19 cellular contexts compared by ENCODE assay signal in genomic region chr10:11856089-11856488, GRCh38. TPM values are rescaled to one million over a fixed set of nuclear protein-coding genes. Genes with fewer than 3 reads are reported as not detected.
A peak's percentile ranks its signal among the peaks of the same experiment; 100 is the strongest.
DNase-seq lines count a peak whose midpoint lies in the region; ATAC-seq and TF ChIP-seq lines count a peak whose summit lies in the region.
"Had no signal": no experiment of that assay in that cellular context is flagged by ENCODE, and none has a peak within 500 bp of the region (broad histone marks: within the 10 kb centered on the region; RNA-seq: fewer than 3 reads in every experiment).

No MANE protein-coding gene starts in this region.

- CTCF ChIA-PET in Caco-2 (lab: Charles Lee), result interaction anchor here (0.5 to 0.6 kb wide), 2 partner anchors 23 to 97 kb away, joined by 3 to 4 read pairs; no protein-coding TSS in a partner anchor

- H3K27me3 ChIP-seq in Caco-2 (replicated peaks; ENCODE audit: control insufficient read depth, insufficient read depth, low read length) (no peaks in the 10 kb centered on the region), Loucy (ENCODE audit: insufficient read depth, low read length, poor library complexity, severe bottlenecking) (no peaks in the 10 kb centered on the region), dorsolateral prefrontal cortex (no peaks in the 10 kb centered on the region)
- H3K27me3 ChIP-seq: BE2C; BLaER1 treated with 17β-estradiol and CSF1 and Interleukin-3, amounts not matched to agents 10 nM and 100 nM had no signal

- H3K4me3 ChIP-seq in Caco-2 (ENCODE audit: low read depth, low read length), result no peak overlapping the region
- H3K4me3 ChIP-seq in Loucy (ENCODE audit: low read length, poor library complexity, severe bottlenecking), result peak overlapping the region; percentile 41
- no peak overlapping the region for H3K4me3 ChIP-seq in dorsolateral prefrontal cortex
- H3K4me3 ChIP-seq: BLaER1 treated with 17β-estradiol and CSF1 and Interleukin-3, amounts not matched to agents 10 nM and 100 nM; GM23248 had no signal

- H4K20me1 ChIP-seq in Loucy (ENCODE audit: insufficient read depth, low read length, poor library complexity, severe bottlenecking), result no peaks in the 10 kb centered on the region
- H4K20me1 ChIP-seq: BLaER1 treated with 17β-estradiol and CSF1 and Interleukin-3, amounts not matched to agents 10 nM and 100 nM had no signal

- H3K36me3 Mint-ChIP-seq in Caco-2 (ENCODE audit: insufficient read depth, unreplicated experiment) (peaks cover 100% of the 10 kb centered on the region), CD14-positive monocyte (peaks cover 21 to 48% of the 10 kb centered on the region in 2 donors)
- H3K36me3 Mint-ChIP-seq: CD4-positive, alpha-beta memory T cell had no signal

- H3K9me2 ChIP-seq in Loucy (replicated peaks; ENCODE audit: low read depth, low read length), result no peaks in the 10 kb centered on the region

- H3K4me1 ChIP-seq in Caco-2, result peaks cover 10% of the 10 kb centered on the region
- H3K4me1 ChIP-seq in Loucy (ENCODE audit: insufficient read depth, low read length, poor library complexity, severe bottlenecking), result peaks cover 10% of the 10 kb centered on the region
- H3K4me1 ChIP-seq: BE2C had no signal

- no peak for ATAC-seq in sciatic nerve
- ATAC-seq in GM18511 (IDR thresholded peaks at IDR 0.05; ENCODE audit: unreplicated experiment), result no peak
- no peak for ATAC-seq in HG03354 (IDR thresholded peaks at IDR 0.05; ENCODE audit: poor library complexity, severe bottlenecking, unreplicated experiment)
- ATAC-seq: HCT116 had no signal

- H3K27ac Mint-ChIP-seq in Caco-2 (ENCODE audit: unreplicated experiment) (peak overlapping the region; percentile 49), CD14-positive monocyte (no peak overlapping the region)
- H3K27ac Mint-ChIP-seq: CD4-positive, alpha-beta memory T cell; H9 had no signal

- H3F3A ChIP-seq in Loucy (ENCODE audit: low read depth), result no peaks in the 10 kb centered on the region

- TF ChIP-seq CTCF in Caco-2 (IDR thresholded peaks at IDR 0.05; ENCODE audit: insufficient read depth in 1 of 2, low read depth in 1 of 2, low read length in 1 of 2, severe bottlenecking in 1 of 2, unreplicated experiment in 1 of 2) (no peak), Loucy (conservative IDR thresholded peaks at IDR 0.05; ENCODE audit: low read length) (no peak), dorsolateral prefrontal cortex (IDR thresholded peaks at IDR 0.05 in 54 of 56, conservative IDR thresholded peaks at IDR 0.05 in 2 of 56; ENCODE audit: low read depth in 1 of 56, partially characterized antibody in 56 of 56) (no peak), CD14-positive monocyte (IDR thresholded peaks at IDR 0.05) (no peak)

- no peak overlapping the region for H3K4me3 Mint-ChIP-seq in Caco-2 (ENCODE audit: unreplicated experiment)
- H3K4me3 Mint-ChIP-seq in CD14-positive monocyte, result no peak overlapping the region
- H3K4me3 Mint-ChIP-seq: CD4-positive, alpha-beta memory T cell; H9 had no signal

- H2AFZ ChIP-seq in Loucy (ENCODE audit: low read length), result no peak overlapping the region
- H2AFZ ChIP-seq: GM23248 had no signal

- no peaks in the 10 kb centered on the region for H3K27me3 Mint-ChIP-seq in Caco-2 (ENCODE audit: insufficient read depth, unreplicated experiment)
- H3K27me3 Mint-ChIP-seq in CD14-positive monocyte (ENCODE audit: low read depth in 3 of 3), result no peaks in the 10 kb centered on the region

- POLR2A ChIA-PET in Caco-2 (lab: Charles Lee), result interaction anchor here (0.9 kb wide), 1 partner anchor 19 kb away, joined by 3 read pairs; no protein-coding TSS in a partner anchor

- H3K4me1 Mint-ChIP-seq in Caco-2 (ENCODE audit: low read depth, unreplicated experiment), result peaks cover 32% of the 10 kb centered on the region
- H3K4me1 Mint-ChIP-seq in CD14-positive monocyte, result no peaks in the 10 kb centered on the region
- H3K4me1 Mint-ChIP-seq: H9 had no signal

- H3K36me3 ChIP-seq in Caco-2 (ENCODE audit: control insufficient read depth, insufficient read depth, low read length), result peaks cover 5% of the 10 kb centered on the region
- no peaks in the 10 kb centered on the region for H3K36me3 ChIP-seq in Loucy (ENCODE audit: insufficient read depth, low read length)
- H3K36me3 ChIP-seq: BE2C had no signal

- H3K79me2 ChIP-seq in Loucy (ENCODE audit: insufficient read depth, low read length), result peaks cover 78% of the 10 kb centered on the region; the same call in 1 of the 2 replicates

- BruUV-seq in Caco-2 (replicated peaks; lab: Mats Ljungman, UMichigan), result no TSS peak

- intact Hi-C loops in Caco-2 (cut with micrococcal nuclease; ENCODE audit: unreplicated experiment), result loop anchor here (2.0 kb wide), 1 partner anchor 73 kb away; no protein-coding TSS in a partner anchor
- intact Hi-C loops in sciatic nerve (cut with DNase I), result no loop called here
- intact Hi-C loops in dorsolateral prefrontal cortex (cut with DNase I), result no loop called here
- intact Hi-C loops in CD14-positive monocyte (cut with micrococcal nuclease), result no loop called here

- H3K9me3 Mint-ChIP-seq in Caco-2 (ENCODE audit: unreplicated experiment) (no peaks in the 10 kb centered on the region), CD14-positive monocyte (no peaks in the 10 kb centered on the region)
- H3K9me3 Mint-ChIP-seq: CD4-positive, alpha-beta memory T cell; H9 had no signal

- peak in 1 of 2 experiments; percentile 33 for DNase-seq in Caco-2
- no peak for DNase-seq in epithelial cell of prostate (ENCODE audit: low read depth, low spot score)
- peak; percentile 21 for DNase-seq in sciatic nerve (ENCODE audit: low spot score)
- no peak for DNase-seq in dorsolateral prefrontal cortex
- DNase-seq in CD14-positive monocyte (ENCODE audit: low spot score), result no peak
- DNase-seq: AML-193; BE2C; CD4-positive, alpha-beta memory T cell; COR-L47; DMS153; DND-41; H9 had no signal

- H3K27ac ChIP-seq in epithelial cell of prostate, result peak overlapping the region; percentile 10
- H3K27ac ChIP-seq in dorsolateral prefrontal cortex, result no peak overlapping the region
- H3K27ac ChIP-seq: 22Rv1; BLaER1 treated with 17β-estradiol and CSF1 and Interleukin-3, amounts not matched to agents 10 nM and 100 nM; GM23248 had no signal

- H3K9me3 ChIP-seq in Caco-2, result no peaks in the 10 kb centered on the region
- no peaks in the 10 kb centered on the region for H3K9me3 ChIP-seq in Loucy (ENCODE audit: insufficient read depth, low read depth, low read length)
- H3K9me3 ChIP-seq: BE2C; BLaER1 treated with 17β-estradiol and CSF1 and Interleukin-3, amounts not matched to agents 10 nM and 100 nM had no signal

- no peak overlapping the region for H3K9ac ChIP-seq in Loucy (ENCODE audit: low read depth, low read length, poor library complexity, severe bottlenecking)
- H3K9ac ChIP-seq: BLaER1 treated with 17β-estradiol and CSF1 and Interleukin-3, amounts not matched to agents 10 nM and 100 nM; GM23248 had no signal

- peak overlapping the region; percentile 42 for H3K4me2 ChIP-seq in Loucy (ENCODE audit: low read depth, low read length, poor library complexity, severe bottlenecking)
- H3K4me2 ChIP-seq: BLaER1 treated with 17β-estradiol and CSF1 and Interleukin-3, amounts not matched to agents 10 nM and 100 nM had no signal

RNA-seq across cellular contexts. Expression of gene PROSER2, which starts 32.9 kb away (rescaled TPM):
- total RNA-seq in Caco-2 (2022) (123 and 134 TPM in 2 replicates), sciatic nerve (23.7 TPM), dorsolateral prefrontal cortex (1 to 10 TPM in 87 of 120 experiments, under 1 TPM in 33; 0.28 to 5.7 (median 1.5) TPM)
- polyA plus RNA-seq in CD14-positive monocyte, result 1 to 10 TPM; 2.0 to 2.2 TPM
